Comparison of ENCODE assay signal across 1 cellular context in genomic region chr3:160001850-160002623, GRCh38.
TF ChIP-seq lines count a peak whose summit lies in the region.

No MANE protein-coding gene starts in this region.

TF ChIP-seq in IMR-90, 13 proteins besides CTCF, POLR2A, EP300 and RAD21 (continued from another document):
- TF ChIP-seq ELK1 (IDR thresholded peaks at IDR 0.05; ENCODE audit: borderline replicate concordance, low read depth, low read length) (no peak), MAZ (IDR thresholded peaks at IDR 0.05; ENCODE audit: borderline replicate concordance, low read depth, low read length) (no peak), NFE2L2 (IDR thresholded peaks at IDR 0.05; ENCODE audit: low read depth, low read length) (no peak)
